8 cellular contexts compared by ENCODE assay signal in genomic region chr20:1225729-1226313, GRCh38. TPM values are rescaled to one million over a fixed set of nuclear protein-coding genes. Genes with fewer than 3 reads are reported as not detected.
A peak's percentile ranks its signal among the peaks of the same experiment; 100 is the strongest.
DNase-seq lines count a peak whose midpoint lies in the region; ATAC-seq and TF ChIP-seq lines count a peak whose summit lies in the region.

TSS of gene RAD21L1 (plus strand) at chr20:1226044. CDS start at chr20:1228454, 2,410 bp downstream.

- H3K9me3 ChIP-seq in lower lobe of right lung: no peaks in the 10 kb centered on the region

- H3K27me3 ChIP-seq in lower lobe of right lung (ENCODE audit: low read depth): peaks cover 20% of the 10 kb centered on the region

- H3K27ac ChIP-seq in lower lobe of right lung: peak within 1 kb of the TSS; percentile 41

- CTCF ChIA-PET in activated CD8-positive, alpha-beta T cell treated with anti-CD3 and anti-CD28 coated beads for 36 hours (lab: Charles Lee): interaction anchor here (0.8 to 1.9 kb wide), 3 partner anchors 12 to 211 kb away, joined by 3 to 9 read pairs (median 3); no protein-coding TSS in a partner anchor

- peak within 1 kb of the TSS; percentile 72 for H3K4me3 ChIP-seq in lower lobe of right lung

- peak within 1 kb of the TSS; percentile 68 for H3K27ac Mint-ChIP-seq in activated CD8-positive, alpha-beta T cell treated with anti-CD3 and anti-CD28 coated beads for 36 hours

- TF ChIP-seq CTCF in activated CD8-positive, alpha-beta T cell treated with anti-CD3 and anti-CD28 coated beads for 36 hours (IDR thresholded peaks at IDR 0.05): no peak
- no peak for TF ChIP-seq CTCF in lower lobe of right lung (IDR thresholded peaks at IDR 0.05)

- H3K9me3 Mint-ChIP-seq in activated CD8-positive, alpha-beta T cell treated with anti-CD3 and anti-CD28 coated beads for 36 hours: peaks cover 5% of the 10 kb centered on the region

- DNase-seq in DMS 273 (lab: John Stamatoyannopoulos, UW; ENCODE audit: unreplicated experiment) (peak; percentile 82), DMS 273 treated with DMSO at 0.1 percent for 48 hours (lab: John Stamatoyannopoulos, UW) (no peak), NCI-H187 (lab: John Stamatoyannopoulos, UW) (peak; percentile 32 to 61), ecto neural progenitor cell (ENCODE audit: low spot score) (peak; percentile 97), lower lobe of right lung (peak; percentile 80)
- peak; percentile 82 for DNase-seq in activated CD8-positive, alpha-beta T cell treated with anti-CD3 and anti-CD28 coated beads for 36 hours
- DNase-seq in stimulated activated CD4-positive, alpha-beta T cell treated with anti-CD3 and anti-CD28 coated beads, Interleukin-4, amount 100 ng/mL, for 1 hour: peak; percentile 82

- intact Hi-C loops in activated CD8-positive, alpha-beta T cell treated with anti-CD3 and anti-CD28 coated beads for 36 hours (cut with micrococcal nuclease): no loop called here
- intact Hi-C loops in lower lobe of right lung (cut with DNase I): no loop called here

- H3K4me1 ChIP-seq in lower lobe of right lung: peaks cover 17% of the 10 kb centered on the region

- peak within 1 kb of the TSS; percentile 80 for H3K4me3 Mint-ChIP-seq in activated CD8-positive, alpha-beta T cell treated with anti-CD3 and anti-CD28 coated beads for 36 hours

- peaks cover 13% of the 10 kb centered on the region for H3K27me3 Mint-ChIP-seq in activated CD8-positive, alpha-beta T cell treated with anti-CD3 and anti-CD28 coated beads for 36 hours

- ATAC-seq in activated CD8-positive, alpha-beta T cell treated with anti-CD3 and anti-CD28 coated beads for 36 hours: peak; percentile 92
- peak; percentile 96 to 99 for ATAC-seq in lower lobe of right lung
- no peak for ATAC-seq in GM19023 (IDR thresholded peaks at IDR 0.05; ENCODE audit: unreplicated experiment)

- H3K4me1 Mint-ChIP-seq in activated CD8-positive, alpha-beta T cell treated with anti-CD3 and anti-CD28 coated beads for 36 hours (ENCODE audit: low read depth): no peaks in the 10 kb centered on the region

- no peaks in the 10 kb centered on the region for H3K36me3 ChIP-seq in lower lobe of right lung

- H3K36me3 Mint-ChIP-seq in activated CD8-positive, alpha-beta T cell treated with anti-CD3 and anti-CD28 coated beads for 36 hours (ENCODE audit: low read depth): no peaks in the 10 kb centered on the region

- POLR2A ChIA-PET in activated CD8-positive, alpha-beta T cell treated with anti-CD3 and anti-CD28 coated beads for 36 hours (lab: Charles Lee): interaction anchor here (1.1 to 1.3 kb wide), 2 partner anchors 9 to 40 kb away, joined by 4 read pairs; partner anchors contain the start of gene SNPH

RNA-seq across cellular contexts. Expression of gene RAD21L1, which starts in this region (rescaled TPM):
- total RNA-seq in activated CD8-positive, alpha-beta T cell treated with anti-CD3 and anti-CD28 coated beads for 36 hours: under 1 TPM; 0.18 to 0.25 TPM
- total RNA-seq in lower lobe of right lung: not detected

Comparison
In these comparisons a context has a peak if more than half of its experiments do, and no peak if none do; other contexts are left out.
1. Peak in DNase-seq and ATAC-seq in activated CD8-positive, alpha-beta T cell treated with anti-CD3 and anti-CD28 coated beads for 36 hours; RNA of the gene not detected or under 1 TPM.
2. Peak in DNase-seq, ATAC-seq, H3K4me3 ChIP-seq and H3K27ac ChIP-seq in lower lobe of right lung; RNA of the gene not detected or under 1 TPM.